In genomic region chr10:127853868-127854768, GRCh38 we compare ENCODE assay signal across 9 cellular contexts. TPM values are rescaled to one million over a fixed set of nuclear protein-coding genes. Genes with fewer than 3 reads are reported as not detected.
DNase-seq lines count a peak whose midpoint lies in the region; ATAC-seq and TF ChIP-seq lines count a peak whose summit lies in the region.
"Had no signal": no experiment of that assay in that cellular context is flagged by ENCODE, and none has a peak within 500 bp of the region (broad histone marks: within the 10 kb centered on the region; RNA-seq: fewer than 3 reads in every experiment).

No MANE protein-coding gene starts in this region.

- no peaks in the 10 kb centered on the region for H3K9me3 Mint-ChIP-seq in activated CD4-positive, alpha-beta T cell treated with anti-CD3 and anti-CD28 coated beads, Interleukin-2, amount 10 ng/mL, durations not matched to agents 24 days and 14 days

- peak overlapping the region in 1 of 59 donors; percentile 25 for H3K27ac ChIP-seq in dorsolateral prefrontal cortex

- H3K4me1 Mint-ChIP-seq in activated CD4-positive, alpha-beta T cell treated with anti-CD3 and anti-CD28 coated beads, Interleukin-2, amount 10 ng/mL, durations not matched to agents 24 days and 14 days = no peaks in the 10 kb centered on the region

- H3K27me3 Mint-ChIP-seq in activated CD4-positive, alpha-beta T cell treated with anti-CD3 and anti-CD28 coated beads, Interleukin-2, amount 10 ng/mL, durations not matched to agents 24 days and 14 days = no peaks in the 10 kb centered on the region

- no peaks in the 10 kb centered on the region for H3K27me3 ChIP-seq in dorsolateral prefrontal cortex

- ATAC-seq in GM18870 (IDR thresholded peaks at IDR 0.05; ENCODE audit: unreplicated experiment) = peak; percentile 85
- ATAC-seq in HG03064 (IDR thresholded peaks at IDR 0.05; ENCODE audit: low read depth, unreplicated experiment) = peak; percentile 54

- DNase-seq in AG20443 (ENCODE audit: low spot score) (peak; percentile 92), NCI-H2227 treated with DMSO at 0.1 percent for 48 hours (lab: John Stamatoyannopoulos, UW) (peak; percentile 1), dorsolateral prefrontal cortex (peak; percentile 29 to 86 (median 76)), medulla oblongata (ENCODE audit: extremely low spot score) (peak; percentile 87)
- DNase-seq in activated CD4-positive, alpha-beta T cell treated with anti-CD3 and anti-CD28 coated beads, Interleukin-2, amount 10 ng/mL, durations not matched to agents 24 days and 14 days = peak; percentile 80
- DNase-seq in stimulated activated CD8-positive, alpha-beta memory T cell treated with anti-CD3 and anti-CD28 coated beads, Interleukin-15, amount 100 ng/mL, for 1 hour (ENCODE audit: low read depth) = peak; percentile 6

- H3K4me3 ChIP-seq in dorsolateral prefrontal cortex = peak overlapping the region in 4 of 59 donors; percentile 15 to 34 (median 24)

- no peak overlapping the region for H3K27ac Mint-ChIP-seq in activated CD4-positive, alpha-beta T cell treated with anti-CD3 and anti-CD28 coated beads, Interleukin-2, amount 10 ng/mL, durations not matched to agents 24 days and 14 days

- no peaks in the 10 kb centered on the region for H3K36me3 Mint-ChIP-seq in activated CD4-positive, alpha-beta T cell treated with anti-CD3 and anti-CD28 coated beads, Interleukin-2, amount 10 ng/mL, durations not matched to agents 24 days and 14 days (ENCODE audit: low read depth)

- TF ChIP-seq CTCF in dorsolateral prefrontal cortex (IDR thresholded peaks at IDR 0.05 in 54 of 56, conservative IDR thresholded peaks at IDR 0.05 in 2 of 56; ENCODE audit: low read depth in 1 of 56, partially characterized antibody in 56 of 56) = peak; percentile 50 to 98 (median 86)

- no peak overlapping the region for H3K4me3 Mint-ChIP-seq in activated CD4-positive, alpha-beta T cell treated with anti-CD3 and anti-CD28 coated beads, Interleukin-2, amount 10 ng/mL, durations not matched to agents 24 days and 14 days

- intact Hi-C loops in activated CD4-positive, alpha-beta T cell treated with anti-CD3 and anti-CD28 coated beads, Interleukin-2, amount 10 ng/mL, durations not matched to agents 24 days and 14 days (cut with micrococcal nuclease) = loop anchor here (2.0 to 10.0 kb wide), 3 partner anchors 139 to 1869 kb away; no protein-coding TSS in a partner anchor
- intact Hi-C loops in dorsolateral prefrontal cortex (cut with DNase I) = loop anchor here (5.0 kb wide), 1 partner anchor 137 kb away; no protein-coding TSS in a partner anchor

RNA-seq across cellular contexts. Expression of gene CLRN3, which starts 38.6 kb away (rescaled TPM):
- not detected in 2 replicates for total RNA-seq in activated CD4-positive, alpha-beta T cell treated with anti-CD3 and anti-CD28 coated beads, Interleukin-2, amount 10 ng/mL, durations not matched to agents 24 days and 14 days
- total RNA-seq in dorsolateral prefrontal cortex = 1 to 10 TPM in 6 of 120 experiments, under 1 TPM in 42, not detected in 72; 0.25 to 1.7 (median 0.59) TPM
- total RNA-seq: temporal lobe had no signal

RNA-seq across cellular contexts. Expression of gene PTPRE, which starts 52.8 kb away (rescaled TPM):
- total RNA-seq in activated CD4-positive, alpha-beta T cell treated with anti-CD3 and anti-CD28 coated beads, Interleukin-2, amount 10 ng/mL, durations not matched to agents 24 days and 14 days = 33.6 and 35.8 TPM in 2 replicates
- total RNA-seq in dorsolateral prefrontal cortex = 10 to 100 TPM; 26.2 to 55.9 (median 39.1) TPM

Comparison
In these comparisons a context has a peak if more than half of its experiments do, and no peak if none do; other contexts are left out.
1. DNase-seq: peak in every context shown above with its lines; median percentile 92 in AG20443; 87 in medulla oblongata; 80 in activated CD4-positive, alpha-beta T cell treated with anti-CD3 and anti-CD28 coated beads, Interleukin-2, amount 10 ng/mL, durations not matched to agents 24 days and 14 days; 76 in dorsolateral prefrontal cortex; 6 in stimulated activated CD8-positive, alpha-beta memory T cell treated with anti-CD3 and anti-CD28 coated beads, Interleukin-15, amount 100 ng/mL, for 1 hour; 1 in NCI-H2227 treated with DMSO at 0.1 percent for 48 hours.